24 cellular contexts compared by ENCODE assay signal in the genomic region with DNA sequence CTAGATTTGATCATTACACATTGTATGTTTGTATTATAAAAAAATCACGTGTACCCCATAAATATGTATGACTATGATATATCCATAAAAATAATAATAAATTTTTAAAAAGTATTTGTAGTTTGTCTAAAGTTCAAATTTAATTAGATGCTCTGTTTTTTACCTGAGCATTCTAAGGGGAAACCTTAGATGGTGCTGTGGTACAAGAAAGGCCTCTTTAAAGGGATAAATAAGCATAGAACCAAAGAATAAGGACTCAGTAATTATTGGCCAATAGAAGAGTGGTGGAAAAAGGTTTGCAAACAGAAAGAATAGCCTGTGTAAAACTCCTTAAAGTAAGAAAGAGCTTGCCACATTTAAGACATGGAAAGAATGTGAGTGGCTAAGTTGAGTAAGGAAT.
DNase-seq lines count a peak whose midpoint lies in the region; ATAC-seq, FAIRE-seq and TF ChIP-seq lines count a peak whose summit lies in the region.
"Had no signal": no experiment of that assay in that cellular context is flagged by ENCODE, and none has a peak within 500 bp of the region (broad histone marks: within the 10 kb centered on the region; RNA-seq: fewer than 3 reads in every experiment).

No MANE protein-coding gene starts in this region.

- H3K9ac ChIP-seq in liver (ENCODE audit: low read depth in 1 of 2, low read length in 2 of 2): no peak overlapping the region
- H3K9ac ChIP-seq in HepG2 (ENCODE audit: insufficient read depth, low read depth, low read length): no peak overlapping the region
- H3K9ac ChIP-seq: GM23248 had no signal

- H3K27ac ChIP-seq in liver (ENCODE audit: low read depth in 1 of 2, low read length in 2 of 2): no peak overlapping the region
- H3K27ac ChIP-seq in HepG2 (ENCODE audit: extremely low read length, insufficient read depth, low read length): no peak overlapping the region
- no peak overlapping the region for H3K27ac ChIP-seq in Peyer's patch
- H3K27ac ChIP-seq: GM23248, RWPE1 had no signal

- TF ChIP-seq POLR2A in HepG2 (IDR thresholded peaks at IDR 0.05; ENCODE audit: insufficient read depth in 1 of 2, low read depth in 2 of 2, low read length in 2 of 2) (no peak), Peyer's patch (IDR thresholded peaks at IDR 0.05) (no peak)

- peaks cover 1 to 21% (median 16%) of the 10 kb centered on the region in 4 donors for H3K4me1 ChIP-seq in liver (ENCODE audit: control insufficient read depth in 4 of 4, insufficient read depth in 4 of 4, low read length in 3 of 4)
- no peaks in the 10 kb centered on the region for H3K4me1 ChIP-seq in HepG2 (ENCODE audit: insufficient read depth, low read length)
- H3K4me1 ChIP-seq in Peyer's patch: no peaks in the 10 kb centered on the region

- intact Hi-C loops in HepG2 (cut with micrococcal nuclease; ENCODE audit: unreplicated experiment): no loop called here

- in situ Hi-C loops in HepG2 (cut with HindIII; ENCODE audit: extremely low pct_ligation_motif_present, low pct_unique_long_range_greater_than_20kb): no loop called here

- BruUV-seq in HepG2 (replicated peaks; lab: Mats Ljungman, UMichigan): no TSS peak

- H3K36me3 ChIP-seq in liver (ENCODE audit: control insufficient read depth in 4 of 4, insufficient read depth in 3 of 4, low read depth in 1 of 4, low read length in 3 of 4) (no peaks in the 10 kb centered on the region), HepG2 (replicated peaks in 1 of 2; ENCODE audit: control insufficient read depth in 1 of 2, insufficient read depth in 2 of 2, low read length in 2 of 2) (no peaks in the 10 kb centered on the region), Peyer's patch (no peaks in the 10 kb centered on the region)

- no peaks in the 10 kb centered on the region for H4K20me1 ChIP-seq in HepG2 (ENCODE audit: insufficient read depth, low read length)

- H3K4me3 ChIP-seq in liver (ENCODE audit: low read depth in 1 of 3, low read length in 3 of 3) (no peak overlapping the region), HepG2 (replicated peaks in 1 of 3; ENCODE audit: insufficient read depth in 1 of 3, low read depth in 2 of 3, low read length in 3 of 3) (no peak overlapping the region), Peyer's patch (no peak overlapping the region)
- H3K4me3 ChIP-seq: GM23248 had no signal

- CTCF ChIA-PET in HepG2 (lab: Yijun Ruan, JAX; ENCODE audit: low intra/inter-chr PET ratio, low total read pairs): no interaction called here

- 67% methylated on average over 1 of the region's 1 CpG for WGBS in liver
- 0% methylated on average over 1 of the region's 1 CpG for WGBS in HepG2 (ENCODE audit: low lambda C conversion rate)

- H3K27me3 ChIP-seq in liver (ENCODE audit: control insufficient read depth in 4 of 4, insufficient read depth in 4 of 4, low read length in 3 of 4) (no peaks in the 10 kb centered on the region), HepG2 (ENCODE audit: control insufficient read depth in 1 of 2, insufficient read depth in 2 of 2, low read length in 2 of 2) (no peaks in the 10 kb centered on the region), Peyer's patch (no peaks in the 10 kb centered on the region)

- no peak for FAIRE-seq in HepG2 (lab: Jason Lieb, UNC)
- FAIRE-seq in endometrium (lab: Jason Lieb, UNC): peak; percentile 77
- FAIRE-seq: GM19239 had no signal

- H3K9me3 ChIP-seq in liver (ENCODE audit: control insufficient read depth in 4 of 4, low read length in 3 of 4) (peaks cover 0 to 2% (median 0%) of the 10 kb centered on the region in 4 donors), HepG2 (ENCODE audit: low read length) (peaks cover 84% of the 10 kb centered on the region), Peyer's patch (no peaks in the 10 kb centered on the region)

- TF ChIP-seq EP300 in HepG2 (IDR thresholded peaks at IDR 0.05; ENCODE audit: low read depth in 2 of 2, low read length in 2 of 2): no peak
- TF ChIP-seq EP300 in HepG2 (CRISPR knock-in tag; IDR thresholded peaks at IDR 0.05; ENCODE audit: borderline replicate concordance): no peak

- no peak overlapping the region for H2AFZ ChIP-seq in HepG2 (ENCODE audit: low read length)
- H2AFZ ChIP-seq: GM23248 had no signal

- peak; percentile 22 for TF ChIP-seq CTCF in liver (IDR thresholded peaks at IDR 0.05; ENCODE audit: low read depth, low read length, missing input control)
- TF ChIP-seq CTCF in HepG2 (CRISPR knock-in tag; IDR thresholded peaks at IDR 0.05): no peak
- no peak for TF ChIP-seq CTCF in Peyer's patch (IDR thresholded peaks at IDR 0.05)

- H3K79me2 ChIP-seq in HepG2 (ENCODE audit: insufficient read depth, low read length): no peaks in the 10 kb centered on the region

- no peak for ATAC-seq in HepG2
- no peak for ATAC-seq in HG02763 (IDR thresholded peaks at IDR 0.05; ENCODE audit: unreplicated experiment)
- ATAC-seq: PC-3, SK-N-SH treated with all-trans-retinoic acid at 6 μM for 48 hours, T-cell had no signal

- DNase-seq in HepG2 (ENCODE audit: low spot score) (no peak), NCI-H748 (lab: John Stamatoyannopoulos, UW; ENCODE audit: unreplicated experiment) (peak; percentile 56), Peyer's patch (no peak), anterior cingulate cortex (lab: John Stamatoyannopoulos, UW) (no peak)
- DNase-seq: ACHN, C1 segment of cervical spinal cord, GDM1, GM23248, HCEC 1CT, Kasumi-1, NCI-H1105 treated with DMSO at 0.1 percent for 48 hours, NCI-H1694, NCI-H2171 treated with DMSO at 0.1 percent for 48 hours, NCI-H446, NCI-H526 treated with DMSO at 0.1 percent for 48 hours, PC-3, SIG-M5, T-cell had no signal

- no peak overlapping the region for H3K4me2 ChIP-seq in HepG2 (ENCODE audit: low read depth, low read length)

- POLR2A ChIA-PET in HepG2 (lab: Yijun Ruan, JAX): no interaction called here

- TF ChIP-seq RAD21 in liver (IDR thresholded peaks at IDR 0.05) (peak; percentile 71 to 78), HepG2 (CRISPR knock-in tag; IDR thresholded peaks at IDR 0.05) (no peak)

TF ChIP-seq in liver, 16 proteins besides CTCF, POLR2A, EP300 and RAD21:
- TF ChIP-seq FOXA2 (IDR thresholded peaks at IDR 0.05): no peak
- peak in 1 of 2 donors; percentile 22 for TF ChIP-seq HNF4A (conservative IDR thresholded peaks at IDR 0.05)

TF ChIP-seq in HepG2, 621 proteins besides CTCF, POLR2A, EP300 and RAD21:
- TF ChIP-seq, protein P1, sequence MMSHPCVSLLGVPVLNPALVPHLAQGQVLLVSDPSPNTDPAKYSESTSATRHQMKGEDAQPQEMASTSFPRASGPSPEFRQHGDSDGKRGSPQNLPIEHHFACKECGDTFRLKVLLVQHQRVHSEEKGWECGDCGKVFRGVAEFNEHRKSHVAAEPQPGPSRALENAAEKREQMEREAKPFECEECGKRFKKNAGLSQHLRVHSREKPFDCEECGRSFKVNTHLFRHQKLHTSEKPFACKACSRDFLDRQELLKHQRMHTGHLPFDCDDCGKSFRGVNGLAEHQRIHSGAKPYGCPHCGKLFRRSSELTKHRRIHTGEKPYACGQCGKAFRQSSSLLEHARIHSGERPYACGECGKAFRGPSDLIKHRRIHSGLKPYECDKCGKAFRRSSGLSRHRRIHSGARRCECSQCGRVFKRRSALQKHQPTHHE (CRISPR knock-in tag; IDR thresholded peaks at IDR 0.05; ENCODE audit: borderline replicate concordance): no peak
- TF ChIP-seq BRD4 (CRISPR knock-in tag; IDR thresholded peaks at IDR 0.05): no peak
- TF ChIP-seq, protein P2, sequence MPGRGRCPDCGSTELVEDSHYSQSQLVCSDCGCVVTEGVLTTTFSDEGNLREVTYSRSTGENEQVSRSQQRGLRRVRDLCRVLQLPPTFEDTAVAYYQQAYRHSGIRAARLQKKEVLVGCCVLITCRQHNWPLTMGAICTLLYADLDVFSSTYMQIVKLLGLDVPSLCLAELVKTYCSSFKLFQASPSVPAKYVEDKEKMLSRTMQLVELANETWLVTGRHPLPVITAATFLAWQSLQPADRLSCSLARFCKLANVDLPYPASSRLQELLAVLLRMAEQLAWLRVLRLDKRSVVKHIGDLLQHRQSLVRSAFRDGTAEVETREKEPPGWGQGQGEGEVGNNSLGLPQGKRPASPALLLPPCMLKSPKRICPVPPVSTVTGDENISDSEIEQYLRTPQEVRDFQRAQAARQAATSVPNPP (CRISPR knock-in tag; IDR thresholded peaks at IDR 0.05): no peak
- TF ChIP-seq, protein P3, sequence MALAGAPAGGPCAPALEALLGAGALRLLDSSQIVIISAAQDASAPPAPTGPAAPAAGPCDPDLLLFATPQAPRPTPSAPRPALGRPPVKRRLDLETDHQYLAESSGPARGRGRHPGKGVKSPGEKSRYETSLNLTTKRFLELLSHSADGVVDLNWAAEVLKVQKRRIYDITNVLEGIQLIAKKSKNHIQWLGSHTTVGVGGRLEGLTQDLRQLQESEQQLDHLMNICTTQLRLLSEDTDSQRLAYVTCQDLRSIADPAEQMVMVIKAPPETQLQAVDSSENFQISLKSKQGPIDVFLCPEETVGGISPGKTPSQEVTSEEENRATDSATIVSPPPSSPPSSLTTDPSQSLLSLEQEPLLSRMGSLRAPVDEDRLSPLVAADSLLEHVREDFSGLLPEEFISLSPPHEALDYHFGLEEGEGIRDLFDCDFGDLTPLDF (CRISPR knock-in tag; IDR thresholded peaks at IDR 0.05): no peak
